Comparison of ENCODE assay signal across 10 cellular contexts in the genomic region with DNA sequence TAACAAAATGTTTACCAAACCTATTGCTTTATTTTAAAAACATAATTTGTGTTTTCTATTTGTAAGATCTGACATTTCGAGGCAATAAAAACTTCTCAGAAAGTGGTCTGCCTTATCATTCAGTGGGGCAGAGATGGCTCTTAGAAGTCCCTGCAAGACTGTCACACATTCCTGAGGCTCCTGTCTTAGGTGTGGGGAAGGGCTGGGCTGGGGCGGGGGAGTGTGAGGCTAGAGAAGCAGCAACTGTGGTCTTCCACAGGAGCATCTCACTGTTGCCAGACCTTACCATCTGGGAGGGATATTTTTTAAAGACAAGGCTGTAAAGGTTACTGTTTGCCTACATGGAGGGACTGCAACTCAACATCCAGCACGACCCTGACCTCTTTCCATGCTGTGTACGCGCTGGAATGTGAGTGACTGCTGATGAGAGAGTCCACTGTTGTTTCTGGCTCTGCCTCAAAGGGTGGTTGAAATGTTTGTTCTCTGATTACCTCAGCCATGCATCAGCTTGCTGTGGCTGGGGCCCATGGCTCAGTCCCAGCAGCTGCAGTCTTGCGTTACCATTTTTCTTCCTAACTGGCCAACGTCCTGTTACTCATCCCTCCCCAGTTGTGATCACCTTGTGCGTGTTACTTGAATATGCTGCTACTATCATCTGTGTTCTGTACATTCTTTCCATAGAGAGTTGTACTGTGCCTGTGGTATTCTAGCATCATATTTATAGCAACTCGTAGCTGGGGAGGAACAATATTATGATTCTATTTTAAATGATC. TPM values are rescaled to one million over a fixed set of nuclear protein-coding genes. Genes with fewer than 3 reads are reported as not detected.
A peak's percentile ranks its signal among the peaks of the same experiment; 100 is the strongest.
DNase-seq lines count a peak whose midpoint lies in the region; ATAC-seq and TF ChIP-seq lines count a peak whose summit lies in the region.
"Had no signal": no experiment of that assay in that cellular context is flagged by ENCODE, and none has a peak within 500 bp of the region (broad histone marks: within the 10 kb centered on the region; RNA-seq: fewer than 3 reads in every experiment).

No MANE protein-coding gene starts in this region.

- DNase-seq in AG09319 (ENCODE audit: extremely low read depth, low read depth) (peak; percentile 64), NCI-H2196 (lab: John Stamatoyannopoulos, UW; ENCODE audit: unreplicated experiment) (peak; percentile 79), endodermal cell (no peak), myocyte (ENCODE audit: low read depth) (peak; percentile 96), posterior vena cava (ENCODE audit: low spot score) (no peak)
- no peak for DNase-seq in activated CD4-positive, alpha-beta T cell treated with anti-CD3 and anti-CD28 coated beads, Interleukin-2, amount 10 ng/mL, durations not matched to agents 24 days and 14 days
- DNase-seq: Peyer's patch had no signal

- intact Hi-C loops in activated CD4-positive, alpha-beta T cell treated with anti-CD3 and anti-CD28 coated beads, Interleukin-2, amount 10 ng/mL, durations not matched to agents 24 days and 14 days (cut with micrococcal nuclease) = no loop called here
- intact Hi-C loops in posterior vena cava (cut with DNase I) = loop anchor here in 1 of 2 donors (2.0 kb wide), 1 partner anchor 67 kb away; no protein-coding TSS in a partner anchor

- H3K9me3 ChIP-seq in endodermal cell (ENCODE audit: control insufficient read depth, low read length) = peaks cover 10% of the 10 kb centered on the region
- H3K9me3 ChIP-seq: ascending aorta, Peyer's patch had no signal

- H3K36me3 ChIP-seq in endodermal cell (ENCODE audit: control insufficient read depth, insufficient read depth, low read length) = peaks cover 59% of the 10 kb centered on the region

- H3K4me3 ChIP-seq in endodermal cell (ENCODE audit: low read length) = peak overlapping the region; percentile 13
- H3K4me3 ChIP-seq: ascending aorta, Peyer's patch had no signal

- peaks cover 8% of the 10 kb centered on the region for H3K9me3 Mint-ChIP-seq in endodermal cell
- no peaks in the 10 kb centered on the region for H3K9me3 Mint-ChIP-seq in activated CD4-positive, alpha-beta T cell treated with anti-CD3 and anti-CD28 coated beads, Interleukin-2, amount 10 ng/mL, durations not matched to agents 24 days and 14 days

- no peak overlapping the region for H3K27ac ChIP-seq in endodermal cell (ENCODE audit: low read depth, low read length)
- H3K27ac ChIP-seq: ascending aorta, Peyer's patch had no signal

- peak overlapping the region; percentile 22 for H3K9ac ChIP-seq in endodermal cell (ENCODE audit: extremely low read depth, low read length, poor library complexity, severe bottlenecking)

- TF ChIP-seq CTCF in AG09319 (IDR thresholded peaks at IDR 0.05; ENCODE audit: low read depth, low read length) (no peak), endodermal cell (conservative IDR thresholded peaks at IDR 0.05) (no peak)

- 77 to 91% methylated on average over 6 to 9 of the region's 9 CpGs for WGBS in endodermal cell (ENCODE audit: insufficient coverage in 1 of 2, insufficient read length in 1 of 2), 2 experiments

- ATAC-seq in HG03378 (IDR thresholded peaks at IDR 0.05; ENCODE audit: unreplicated experiment) = no peak
- no peak for ATAC-seq in GM19395 (IDR thresholded peaks at IDR 0.05; ENCODE audit: unreplicated experiment)

- peaks cover 37% of the 10 kb centered on the region for H3K4me1 Mint-ChIP-seq in endodermal cell
- no peaks in the 10 kb centered on the region for H3K4me1 Mint-ChIP-seq in activated CD4-positive, alpha-beta T cell treated with anti-CD3 and anti-CD28 coated beads, Interleukin-2, amount 10 ng/mL, durations not matched to agents 24 days and 14 days

- peaks cover 60% of the 10 kb centered on the region for H3K36me3 Mint-ChIP-seq in endodermal cell (ENCODE audit: low read depth)
- H3K36me3 Mint-ChIP-seq in activated CD4-positive, alpha-beta T cell treated with anti-CD3 and anti-CD28 coated beads, Interleukin-2, amount 10 ng/mL, durations not matched to agents 24 days and 14 days (ENCODE audit: low read depth) = peaks cover 36% of the 10 kb centered on the region

- H3K27ac Mint-ChIP-seq in endodermal cell = peak overlapping the region; percentile 90
- no peak overlapping the region for H3K27ac Mint-ChIP-seq in activated CD4-positive, alpha-beta T cell treated with anti-CD3 and anti-CD28 coated beads, Interleukin-2, amount 10 ng/mL, durations not matched to agents 24 days and 14 days

- H3K27me3 Mint-ChIP-seq in endodermal cell (ENCODE audit: insufficient read depth) = peaks cover 12% of the 10 kb centered on the region
- H3K27me3 Mint-ChIP-seq in activated CD4-positive, alpha-beta T cell treated with anti-CD3 and anti-CD28 coated beads, Interleukin-2, amount 10 ng/mL, durations not matched to agents 24 days and 14 days = no peaks in the 10 kb centered on the region

- H3K4me1 ChIP-seq in endodermal cell (ENCODE audit: control insufficient read depth, insufficient read depth, low read length) = peaks cover 17% of the 10 kb centered on the region

- H3K27me3 ChIP-seq in endodermal cell (ENCODE audit: control insufficient read depth, insufficient read depth, low read length, poor library complexity, severe bottlenecking) = no peaks in the 10 kb centered on the region
- H3K27me3 ChIP-seq: ascending aorta, Peyer's patch had no signal

- H3K4me3 Mint-ChIP-seq in endodermal cell = no peak overlapping the region
- no peak overlapping the region for H3K4me3 Mint-ChIP-seq in activated CD4-positive, alpha-beta T cell treated with anti-CD3 and anti-CD28 coated beads, Interleukin-2, amount 10 ng/mL, durations not matched to agents 24 days and 14 days

RNA-seq across cellular contexts. Expression of a gene that starts 12.4 kb away (rescaled TPM):
- 10 to 100 TPM; 32.2 to 36.3 TPM for total RNA-seq in endodermal cell
- 39.3 TPM for polyA plus RNA-seq in endodermal cell (2013, experiment 1 of 2)
- polyA plus RNA-seq in endodermal cell (2013, experiment 2 of 2) = 39.0 TPM
- total RNA-seq in myocyte = 8.4 and 11.7 TPM in 2 replicates
- 19.1 TPM for polyA plus RNA-seq in myocyte (2012)
- 20.3 and 20.6 TPM in 2 replicates for total RNA-seq in activated CD4-positive, alpha-beta T cell treated with anti-CD3 and anti-CD28 coated beads, Interleukin-2, amount 10 ng/mL, durations not matched to agents 24 days and 14 days
- total RNA-seq in posterior vena cava = 1 to 10 TPM; 6.7 to 9.4 TPM

RNA-seq across cellular contexts. Expression of a gene that starts 12.8 kb away (rescaled TPM):
- total RNA-seq in endodermal cell (10 to 100 TPM; 50.5 to 54.2 TPM), myocyte (12.2 and 13.9 TPM in 2 replicates), posterior vena cava (10 to 100 TPM; 26.9 to 28.5 TPM)
- polyA plus RNA-seq in endodermal cell (2013, experiment 1 of 2) = 22.0 TPM
- 22.6 TPM for polyA plus RNA-seq in endodermal cell (2013, experiment 2 of 2)
- 10.8 TPM for polyA plus RNA-seq in myocyte (2012)
- 31.7 and 35.5 TPM in 2 replicates for total RNA-seq in activated CD4-positive, alpha-beta T cell treated with anti-CD3 and anti-CD28 coated beads, Interleukin-2, amount 10 ng/mL, durations not matched to agents 24 days and 14 days

Comparison
In these comparisons a context has a peak if more than half of its experiments do, and no peak if none do; other contexts are left out.
1. DNase-seq: peak in AG09319 (single experiment), NCI-H2196 (single experiment) and myocyte (single experiment); none in endodermal cell (single experiment), activated CD4-positive, alpha-beta T cell treated with anti-CD3 and anti-CD28 coated beads, Interleukin-2, amount 10 ng/mL, durations not matched to agents 24 days and 14 days (single experiment) and posterior vena cava (single experiment).